ENCODE assay signal across 20 cellular contexts in genomic region chr5:114097570-114097969, GRCh38.
DNase-seq lines count a peak whose midpoint lies in the region; ATAC-seq and TF ChIP-seq lines count a peak whose summit lies in the region.
"Had no signal": no experiment of that assay in that cellular context is flagged by ENCODE, and none has a peak within 500 bp of the region (broad histone marks: within the 10 kb centered on the region; RNA-seq: fewer than 3 reads in every experiment).

No MANE protein-coding gene starts in this region.

- 86 to 92% methylated on average over 2 of the region's 2 CpGs for WGBS in endodermal cell (ENCODE audit: insufficient coverage in 1 of 2, insufficient read length in 1 of 2), 2 experiments

- H3K4me3 ChIP-seq in endodermal cell (ENCODE audit: low read length), result no peak overlapping the region
- no peak overlapping the region for H3K4me3 ChIP-seq in neural progenitor cell
- H3K4me3 ChIP-seq: SK-N-MC had no signal

- H3K27me3 Mint-ChIP-seq in endodermal cell (ENCODE audit: insufficient read depth) (no peaks in the 10 kb centered on the region), neural progenitor cell (ENCODE audit: insufficient read depth, low read depth) (no peaks in the 10 kb centered on the region)
- H3K27me3 Mint-ChIP-seq: CD4-positive, alpha-beta memory T cell; IgD-negative memory B cell had no signal

- no peaks in the 10 kb centered on the region for H3K4me1 ChIP-seq in endodermal cell (ENCODE audit: control insufficient read depth, insufficient read depth, low read length)
- no peaks in the 10 kb centered on the region for H3K4me1 ChIP-seq in neural progenitor cell
- H3K4me1 ChIP-seq: BE2C had no signal

- H4K20me1 ChIP-seq in neural progenitor cell (ENCODE audit: low read depth), result no peaks in the 10 kb centered on the region

- H3K36me3 ChIP-seq in endodermal cell (ENCODE audit: control insufficient read depth, insufficient read depth, low read length) (no peaks in the 10 kb centered on the region), neural progenitor cell (no peaks in the 10 kb centered on the region)
- H3K36me3 ChIP-seq: BE2C had no signal

- H3K27me3 ChIP-seq in endodermal cell (ENCODE audit: control insufficient read depth, insufficient read depth, low read length, poor library complexity, severe bottlenecking) (no peaks in the 10 kb centered on the region), neural progenitor cell (no peaks in the 10 kb centered on the region)
- H3K27me3 ChIP-seq: BE2C had no signal

- H3K36me3 Mint-ChIP-seq in endodermal cell (ENCODE audit: low read depth), result peaks cover 3% of the 10 kb centered on the region
- peaks cover 5% of the 10 kb centered on the region for H3K36me3 Mint-ChIP-seq in neural progenitor cell
- H3K36me3 Mint-ChIP-seq: CD4-positive, alpha-beta memory T cell; IgD-negative memory B cell had no signal

- H2AFZ ChIP-seq in neural progenitor cell (replicated peaks), result no peak overlapping the region

- DNase-seq in NCI-H82 (lab: John Stamatoyannopoulos, UW) (peak; percentile 23), NCI-H82 treated with DMSO at 0.1 percent for 48 hours (lab: John Stamatoyannopoulos, UW; ENCODE audit: unreplicated experiment) (no peak), RKO (ENCODE audit: low spot score) (peak; percentile 15), endodermal cell (no peak), neural progenitor cell (ENCODE audit: low spot score) (no peak), NCI-H748 treated with DMSO at 0.1 percent for 48 hours (lab: John Stamatoyannopoulos, UW) (no peak)
- DNase-seq: 8988T; BE2C; Calu3; CD4-positive, alpha-beta memory T cell; NCI-H1417 treated with DMSO at 0.1 percent for 48 hours; NCI-H1930; NCI-H2171; NCI-H446; NCI-H69 had no signal

- H3K9me3 ChIP-seq in endodermal cell (ENCODE audit: control insufficient read depth, low read length), result peaks cover 10% of the 10 kb centered on the region
- peaks cover 1% of the 10 kb centered on the region for H3K9me3 ChIP-seq in neural progenitor cell (ENCODE audit: low read depth)
- H3K9me3 ChIP-seq: BE2C had no signal

- H3K4me1 Mint-ChIP-seq in endodermal cell (no peaks in the 10 kb centered on the region), neural progenitor cell (no peaks in the 10 kb centered on the region)
- H3K4me1 Mint-ChIP-seq: CD4-positive, alpha-beta memory T cell; IgD-negative memory B cell had no signal

- no peak overlapping the region for H3K27ac ChIP-seq in endodermal cell (ENCODE audit: low read depth, low read length)
- H3K27ac ChIP-seq in neural progenitor cell, result no peak overlapping the region
- H3K27ac ChIP-seq: HL-60, SK-N-MC had no signal

- no peaks in the 10 kb centered on the region for H3F3A ChIP-seq in neural progenitor cell (ENCODE audit: low read depth)

- H3K9me3 Mint-ChIP-seq in endodermal cell (peaks cover 18% of the 10 kb centered on the region), neural progenitor cell (peaks cover 12% of the 10 kb centered on the region)

- no peak overlapping the region for H3K4me3 Mint-ChIP-seq in endodermal cell
- no peak overlapping the region for H3K4me3 Mint-ChIP-seq in neural progenitor cell
- H3K4me3 Mint-ChIP-seq: CD4-positive, alpha-beta memory T cell; IgD-negative memory B cell had no signal

- no peak for ATAC-seq in HG03469 (IDR thresholded peaks at IDR 0.05; ENCODE audit: unreplicated experiment)
- no peak for ATAC-seq in GM19395 (IDR thresholded peaks at IDR 0.05; ENCODE audit: unreplicated experiment)

- TF ChIP-seq CTCF in endodermal cell (conservative IDR thresholded peaks at IDR 0.05), result peak; percentile 57
- peak; percentile 11 for TF ChIP-seq CTCF in neural progenitor cell (IDR thresholded peaks at IDR 0.05)

- H3K9ac ChIP-seq in endodermal cell (ENCODE audit: extremely low read depth, low read length, poor library complexity, severe bottlenecking) (no peak overlapping the region), neural progenitor cell (no peak overlapping the region)

- no peak overlapping the region for H3K27ac Mint-ChIP-seq in endodermal cell
- H3K27ac Mint-ChIP-seq in neural progenitor cell, result no peak overlapping the region
- H3K27ac Mint-ChIP-seq: IgD-negative memory B cell had no signal

- H3K4me2 ChIP-seq in neural progenitor cell, result no peak overlapping the region

- H3K79me2 ChIP-seq in neural progenitor cell (ENCODE audit: low read depth), result no peaks in the 10 kb centered on the region

Comparison
In these comparisons a context has a peak if more than half of its experiments do, and no peak if none do; other contexts are left out.
1. DNase-seq: peak in NCI-H82 (single experiment) and RKO (single experiment); none in NCI-H82 treated with DMSO at 0.1 percent for 48 hours (single experiment), endodermal cell (single experiment), neural progenitor cell (single experiment) and NCI-H748 treated with DMSO at 0.1 percent for 48 hours (single experiment).